In genomic region chr14:39114073-39114838, GRCh38 we compare ENCODE assay signal across 1 cellular context.
TF ChIP-seq lines count a peak whose summit lies in the region.

TSS of gene GEMIN2 (plus strand) at chr14:39114323. CDS start at chr14:39114339, 16 bp downstream.

TF ChIP-seq in H1, 55 proteins besides CTCF, POLR2A, EP300 and RAD21 (continued from another document):
- TF ChIP-seq CHD7 (IDR thresholded peaks at IDR 0.05; ENCODE audit: insufficient replicate concordance, low read length) = no peak
- TF ChIP-seq SUZ12 (IDR thresholded peaks at IDR 0.05; ENCODE audit: low read length) = no peak
- TF ChIP-seq POLR2AphosphoS5 (IDR thresholded peaks at IDR 0.05; ENCODE audit: low read depth, low read length) = peak; percentile 81; the same call in 1 of the 2 replicates
- no peak for TF ChIP-seq HDAC2 (IDR thresholded peaks at IDR 0.05; ENCODE audit: borderline replicate concordance in 1 of 2, low read depth in 2 of 2, low read length in 2 of 2)
- peak; percentile 16 for TF ChIP-seq TAF7 (optimal IDR thresholded peaks at IDR 0.05; ENCODE audit: borderline replicate concordance, low read depth, low read length)
- no peak for TF ChIP-seq ZNF274 (IDR thresholded peaks at IDR 0.05; ENCODE audit: borderline replicate concordance, extremely low read depth, low read length)
- TF ChIP-seq TBP (IDR thresholded peaks at IDR 0.05; ENCODE audit: low read depth, low read length) = peak; percentile 66
- no peak for TF ChIP-seq TEAD4 (IDR thresholded peaks at IDR 0.05; ENCODE audit: low read depth, low read length)
- peak; percentile 27; the same call in 1 of the 2 replicates for TF ChIP-seq CREB1 (IDR thresholded peaks at IDR 0.05)
- peak; percentile 94 for TF ChIP-seq KDM4A (IDR thresholded peaks at IDR 0.05; ENCODE audit: low read depth, low read length, severe bottlenecking)
- TF ChIP-seq E2F6 (IDR thresholded peaks at IDR 0.05) = no peak
- no peak for TF ChIP-seq CBX8 (IDR thresholded peaks at IDR 0.05; ENCODE audit: borderline replicate concordance, low read depth, low read length)
- TF ChIP-seq TAF1 (IDR thresholded peaks at IDR 0.05; ENCODE audit: low read depth, low read length) = peak; percentile 84
- TF ChIP-seq RBBP5 (IDR thresholded peaks at IDR 0.05; ENCODE audit: borderline replicate concordance, low read depth, low read length) = no peak
- peak; percentile 51 for TF ChIP-seq MAX (IDR thresholded peaks at IDR 0.05)
- TF ChIP-seq KDM5A (IDR thresholded peaks at IDR 0.05; ENCODE audit: low read length) = 0 out of 2 replicates have a peak, but pooled peaks have one; percentile 7
- peak; percentile 80 for TF ChIP-seq PHF8 (conservative IDR thresholded peaks at IDR 0.05; ENCODE audit: low read depth, low read length)
- 0 out of 2 replicates have a peak, but pooled peaks have one; percentile 53 for TF ChIP-seq YY1 (IDR thresholded peaks at IDR 0.05; ENCODE audit: low read depth, low read length)
- TF ChIP-seq ASH2L (IDR thresholded peaks at IDR 0.05; ENCODE audit: low read length) = peak; percentile 67
